In genomic region chr2:226176298-226176984, GRCh38 we compare ENCODE assay signal across 24 cellular contexts.
"Had no signal": no experiment of that assay in that cellular context is flagged by ENCODE, and none has a peak within 500 bp of the region (broad histone marks: within the 10 kb centered on the region; RNA-seq: fewer than 3 reads in every experiment).

No MANE protein-coding gene starts in this region.

- H3K27ac ChIP-seq: dorsolateral prefrontal cortex, esophagus muscularis mucosa, lower lobe of right lung, neutrophil, pancreas, stomach, tibial artery, upper lobe of left lung, uterus had no signal

- H3K36me3 Mint-ChIP-seq: naive B cell; natural killer cell treated with Interleukin-12 subunit alpha and Interleukin-12 subunit beta and Interleukin-15 and Interleukin-18, amount 100 ng/mL, for 72 hours; stimulated activated effector memory CD8-positive, alpha-beta T cell treated with anti-CD3 and anti-CD28 coated beads, Interleukin-12 subunit alpha, Interleukin-12 subunit beta, amount 100 ng/mL, for 72 hours had no signal

- H3K27me3 ChIP-seq: esophagus muscularis mucosa, neutrophil, pancreas, stomach, tibial artery, upper lobe of left lung, uterus had no signal

- ATAC-seq: left ventricle myocardium superior; lower lobe of right lung; mucosa of descending colon; natural killer cell treated with Interleukin-12 subunit alpha and Interleukin-12 subunit beta and Interleukin-15 and Interleukin-18, amount 100 ng/mL, for 72 hours; pancreas; sciatic nerve; stimulated activated effector memory CD8-positive, alpha-beta T cell treated with anti-CD3 and anti-CD28 coated beads, Interleukin-12 subunit alpha, Interleukin-12 subunit beta, amount 100 ng/mL, for 72 hours had no signal

- H3K36me3 ChIP-seq: esophagus muscularis mucosa, lower lobe of right lung, neutrophil, pancreas, stomach, tibial artery, upper lobe of left lung, uterus had no signal

- H3K4me3 Mint-ChIP-seq: naive B cell; natural killer cell treated with Interleukin-12 subunit alpha and Interleukin-12 subunit beta and Interleukin-15 and Interleukin-18, amount 100 ng/mL, for 72 hours; neural crest cell; stimulated activated effector memory CD8-positive, alpha-beta T cell treated with anti-CD3 and anti-CD28 coated beads, Interleukin-12 subunit alpha, Interleukin-12 subunit beta, amount 100 ng/mL, for 72 hours had no signal

- FAIRE-seq: colon, frontal cortex, keratinocyte, pancreas had no signal

- DNase-seq: dorsolateral prefrontal cortex; effector CD4-positive, alpha-beta T cell; left ventricle myocardium superior; lower lobe of right lung; mucosa of descending colon; naive B cell; pancreas; stimulated activated CD4-positive, alpha-beta T cell treated with anti-CD3 and anti-CD28 coated beads, Interleukin-2, amount 100 ng/mL, for 24 hours; stimulated activated CD4-positive, alpha-beta T cell treated with anti-CD3 and anti-CD28 coated beads, Interleukin-4, amount 100 ng/mL, for 24 hours; stimulated activated naive CD4-positive, alpha-beta T cell treated with Interleukin-2 at 50 U/mL for 16 hours; stomach; tibial artery; upper lobe of left lung; uterus had no signal

- H3K27ac Mint-ChIP-seq: naive B cell; natural killer cell treated with Interleukin-12 subunit alpha and Interleukin-12 subunit beta and Interleukin-15 and Interleukin-18, amount 100 ng/mL, for 72 hours; progenitor cell of endocrine pancreas; stimulated activated effector memory CD8-positive, alpha-beta T cell treated with anti-CD3 and anti-CD28 coated beads, Interleukin-12 subunit alpha, Interleukin-12 subunit beta, amount 100 ng/mL, for 72 hours had no signal

- H3K4me1 Mint-ChIP-seq: naive B cell; neural crest cell; stimulated activated effector memory CD8-positive, alpha-beta T cell treated with anti-CD3 and anti-CD28 coated beads, Interleukin-12 subunit alpha, Interleukin-12 subunit beta, amount 100 ng/mL, for 72 hours had no signal

- H3K27me3 Mint-ChIP-seq: natural killer cell treated with Interleukin-12 subunit alpha and Interleukin-12 subunit beta and Interleukin-15 and Interleukin-18, amount 100 ng/mL, for 72 hours; progenitor cell of endocrine pancreas had no signal

- H3K4me3 ChIP-seq: dorsolateral prefrontal cortex, esophagus muscularis mucosa, lower lobe of right lung, mucosa of descending colon, pancreas, stomach, tibial artery, upper lobe of left lung, uterus had no signal

- H3K4me1 ChIP-seq: esophagus muscularis mucosa, lower lobe of right lung, pancreas, stomach, tibial artery, upper lobe of left lung had no signal

- H3K9me3 ChIP-seq: mucosa of descending colon, neutrophil, pancreas, uterus had no signal
